Comparison of ENCODE assay signal across 23 cellular contexts in the genomic region with DNA sequence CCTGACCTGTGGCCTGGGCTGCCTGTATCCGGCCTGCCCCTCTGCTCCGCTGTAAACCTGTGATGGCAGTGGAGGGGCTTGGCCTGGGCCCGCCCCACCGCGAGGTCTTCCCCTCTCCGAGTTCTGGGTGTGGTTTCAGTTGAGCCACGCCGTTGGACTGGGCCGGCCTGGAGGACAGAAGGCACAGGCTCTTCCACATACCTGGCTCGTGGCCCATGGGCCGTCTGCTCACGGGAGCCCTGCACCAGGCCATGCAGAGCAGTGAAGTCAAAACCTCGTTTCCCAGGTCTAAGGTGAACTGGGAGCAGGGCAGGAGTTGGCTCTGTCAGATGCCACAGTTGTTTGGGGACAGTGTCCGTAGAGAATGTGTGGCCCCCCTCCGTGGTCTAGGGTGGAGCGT.
"Had no signal": no experiment of that assay in that cellular context is flagged by ENCODE, and none has a peak within 500 bp of the region (broad histone marks: within the 10 kb centered on the region; RNA-seq: fewer than 3 reads in every experiment).

No MANE protein-coding gene starts in this region.

- H3K9ac ChIP-seq: neural progenitor cell had no signal

- H3K27ac Mint-ChIP-seq: activated naive CD4-positive, alpha-beta T cell treated with anti-CD3 and anti-CD28 coated beads, Interleukin-2, amount 10 ng/mL, durations not matched to agents 7 days and 5 days; activated naive CD8-positive, alpha-beta T cell treated with anti-CD3 and anti-CD28 coated beads, Interleukin-2, amount 50 U/mL, for 24 hours; naive B cell; neural progenitor cell; stimulated activated effector memory CD8-positive, alpha-beta T cell treated with anti-CD3 and anti-CD28 coated beads, Interleukin-12 subunit alpha, Interleukin-12 subunit beta, amount 100 ng/mL, for 72 hours had no signal

- H3K36me3 ChIP-seq: neural progenitor cell, pancreas, right lobe of liver had no signal

- DNase-seq: activated CD8-positive, alpha-beta memory T cell treated with anti-CD3 and anti-CD28 coated beads for 24 hours; activated CD8-positive, alpha-beta memory T cell treated with anti-CD3 and anti-CD28 coated beads, Interleukin-2, amount 50 U/mL, for 48 hours; activated effector memory CD4-positive, alpha-beta T cell treated with Interleukin-2 at 50 U/mL for 16 hours; activated naive CD4-positive, alpha-beta T cell treated with anti-CD3 and anti-CD28 coated beads, Interleukin-2, amount 10 ng/mL, durations not matched to agents 7 days and 5 days; activated naive CD8-positive, alpha-beta T cell treated with anti-CD3 and anti-CD28 coated beads, Interleukin-2, amount 50 U/mL, for 24 hours; activated T-cell treated with anti-CD3 and anti-CD28 coated beads, Interleukin-2, amount 50 U/mL, for 48 hours; aorta; effector memory CD4-positive, alpha-beta T cell; esophagus squamous epithelium; hypothalamus; islet precursor cell; naive B cell; right lobe of liver; stimulated activated CD4-positive, alpha-beta T cell treated with anti-CD3 and anti-CD28 coated beads, Interleukin-4, amount 100 ng/mL, for 24 hours; T-helper 1 cell; T1000 had no signal

- H3K9me3 ChIP-seq: esophagus squamous epithelium, mucosa of descending colon, pancreas, right lobe of liver, thoracic aorta had no signal

- H3K4me3 Mint-ChIP-seq: activated naive CD4-positive, alpha-beta T cell treated with anti-CD3 and anti-CD28 coated beads, Interleukin-2, amount 10 ng/mL, durations not matched to agents 7 days and 5 days; activated naive CD8-positive, alpha-beta T cell treated with anti-CD3 and anti-CD28 coated beads, Interleukin-2, amount 50 U/mL, for 24 hours; central memory CD8-positive, alpha-beta T cell; naive B cell; neural progenitor cell; stimulated activated effector memory CD8-positive, alpha-beta T cell treated with anti-CD3 and anti-CD28 coated beads, Interleukin-12 subunit alpha, Interleukin-12 subunit beta, amount 100 ng/mL, for 72 hours had no signal

- H3K4me2 ChIP-seq: neural progenitor cell had no signal

- H3K27me3 Mint-ChIP-seq: activated naive CD4-positive, alpha-beta T cell treated with anti-CD3 and anti-CD28 coated beads, Interleukin-2, amount 10 ng/mL, durations not matched to agents 7 days and 5 days; activated naive CD8-positive, alpha-beta T cell treated with anti-CD3 and anti-CD28 coated beads, Interleukin-2, amount 50 U/mL, for 24 hours; central memory CD8-positive, alpha-beta T cell; naive B cell had no signal

- H3K36me3 Mint-ChIP-seq: activated naive CD4-positive, alpha-beta T cell treated with anti-CD3 and anti-CD28 coated beads, Interleukin-2, amount 10 ng/mL, durations not matched to agents 7 days and 5 days; naive B cell; neural progenitor cell had no signal

- H3K27me3 ChIP-seq: esophagus squamous epithelium, neural progenitor cell, pancreas, right lobe of liver had no signal

- H2AFZ ChIP-seq: neural progenitor cell had no signal

- ATAC-seq: activated CD4-positive, CD25-positive, alpha-beta regulatory T cell treated with anti-CD3 and anti-CD28 coated beads, Interleukin-2, amount 50 U/mL, for 24 hours; activated naive CD8-positive, alpha-beta T cell treated with anti-CD3 and anti-CD28 coated beads, Interleukin-2, amount 50 U/mL, for 24 hours; mucosa of descending colon; pancreas; right lobe of liver; stimulated activated effector memory CD8-positive, alpha-beta T cell treated with anti-CD3 and anti-CD28 coated beads, Interleukin-12 subunit alpha, Interleukin-12 subunit beta, amount 100 ng/mL, for 72 hours had no signal

- H3K4me3 ChIP-seq: esophagus squamous epithelium, mucosa of descending colon, neural progenitor cell, pancreas, right lobe of liver, thoracic aorta had no signal

- H3K9me3 Mint-ChIP-seq: activated naive CD4-positive, alpha-beta T cell treated with anti-CD3 and anti-CD28 coated beads, Interleukin-2, amount 10 ng/mL, durations not matched to agents 7 days and 5 days; activated naive CD8-positive, alpha-beta T cell treated with anti-CD3 and anti-CD28 coated beads, Interleukin-2, amount 50 U/mL, for 24 hours; central memory CD8-positive, alpha-beta T cell; naive B cell; neural progenitor cell; stimulated activated effector memory CD8-positive, alpha-beta T cell treated with anti-CD3 and anti-CD28 coated beads, Interleukin-12 subunit alpha, Interleukin-12 subunit beta, amount 100 ng/mL, for 72 hours had no signal

- H3K27ac ChIP-seq: esophagus squamous epithelium, neural progenitor cell, pancreas, right lobe of liver, thoracic aorta had no signal
